Comparison of ENCODE assay signal across 12 cellular contexts in the genomic region with DNA sequence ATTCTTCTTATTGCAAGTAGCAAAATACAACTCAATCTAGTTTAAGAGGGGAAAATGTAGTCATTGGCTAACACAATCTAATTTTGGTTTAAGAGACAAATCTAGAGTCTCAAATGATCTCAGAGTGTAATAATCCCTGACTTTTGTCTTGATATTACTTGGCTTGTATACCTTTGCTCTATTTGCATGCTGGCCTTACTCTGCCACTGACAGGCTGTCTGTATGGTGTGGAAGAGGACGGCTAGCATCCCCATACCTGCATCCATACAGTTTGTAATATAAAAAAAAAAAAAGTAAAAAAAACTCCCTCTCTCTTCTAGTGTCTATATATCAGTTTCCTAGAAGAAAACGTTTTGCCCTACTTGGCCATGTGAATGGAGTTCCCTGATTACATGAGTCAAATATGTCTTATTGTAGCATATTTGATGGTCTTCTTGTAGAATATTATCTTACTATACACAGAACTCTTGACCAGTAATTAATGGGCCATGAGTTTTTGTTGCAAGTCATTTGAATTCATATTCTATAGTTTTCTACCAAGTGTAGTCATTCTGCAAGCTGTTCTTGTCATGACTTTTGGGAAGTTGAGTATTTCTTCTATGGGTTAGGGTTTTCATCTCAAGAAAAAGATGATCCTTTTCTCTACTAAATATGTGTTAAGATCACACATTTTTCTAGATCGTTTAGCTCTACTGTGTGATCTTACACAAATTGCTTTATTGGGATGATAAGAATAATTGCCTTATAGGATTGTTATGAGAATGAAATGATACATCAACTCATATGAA. TPM values are rescaled to one million over a fixed set of nuclear protein-coding genes. Genes with fewer than 3 reads are reported as not detected.
A peak's percentile ranks its signal among the peaks of the same experiment; 100 is the strongest.
DNase-seq lines count a peak whose midpoint lies in the region; ATAC-seq, FAIRE-seq and TF ChIP-seq lines count a peak whose summit lies in the region.
"Had no signal": no experiment of that assay in that cellular context is flagged by ENCODE, and none has a peak within 500 bp of the region (broad histone marks: within the 10 kb centered on the region; RNA-seq: fewer than 3 reads in every experiment).

No MANE protein-coding gene starts in this region.

- H3K18ac ChIP-seq in H1 (ENCODE audit: extremely low read depth, low read length) = no peak overlapping the region

- no peak for TF ChIP-seq EP300 in H1 (IDR thresholded peaks at IDR 0.05; ENCODE audit: borderline replicate concordance in 1 of 2, low read depth in 2 of 2, low read length in 2 of 2)
- TF ChIP-seq EP300 in SK-N-SH (IDR thresholded peaks at IDR 0.05; ENCODE audit: borderline replicate concordance in 1 of 2, low read depth in 1 of 2, low read length in 1 of 2) = no peak

- H3K27ac ChIP-seq in HUES48 (ENCODE audit: low read depth, low read length) (peak overlapping the region; percentile 23), H1 (ENCODE audit: low read depth, low read length) (no peak overlapping the region), SK-N-SH (ENCODE audit: low read depth in 2 of 2, low read length in 1 of 2) (no peak overlapping the region)
- H3K27ac ChIP-seq: SJSA1, vagina had no signal

- no peak overlapping the region for H2AK5ac ChIP-seq in H1 (ENCODE audit: low read depth, low read length)

- peak overlapping the region in 1 of 2 donors; percentile 87 for H3K27ac Mint-ChIP-seq in activated naive CD4-positive, alpha-beta T cell treated with anti-CD3 and anti-CD28 coated beads, Interleukin-2, amount 50 U/mL, for 72 hours
- no peak overlapping the region for H3K27ac Mint-ChIP-seq in stimulated activated naive B cell treated with anti-CD40 and anti-IgM and Interleukin-4, amounts not matched to agents 10 μg/mL and 1 μg/mL and 100 μg/mL, for 72 hours

- H3K14ac ChIP-seq in H1 (ENCODE audit: insufficient read length) = no peak overlapping the region

- H3K9me3 ChIP-seq in HUES48 (ENCODE audit: control insufficient read depth, insufficient read depth, low read length) = no peaks in the 10 kb centered on the region
- H3K9me3 ChIP-seq in H1 (ENCODE audit: insufficient read depth in 2 of 2, low read depth in 1 of 2, low read length in 1 of 2) = no peaks in the 10 kb centered on the region
- no peaks in the 10 kb centered on the region for H3K9me3 ChIP-seq in SK-N-SH
- H3K9me3 ChIP-seq: SJSA1, vagina had no signal

- H3K4me1 ChIP-seq in HUES48 (ENCODE audit: control insufficient read depth, insufficient read depth, low read length) = peaks cover 47% of the 10 kb centered on the region
- peaks cover 0 to 7% (median 1%) of the 10 kb centered on the region in 4 experiments; a peak in 4 of 7 replicates for H3K4me1 ChIP-seq in H1 (replicated peaks in 1 of 4; ENCODE audit: control insufficient read depth in 3 of 4, insufficient read depth in 4 of 4, low read length in 3 of 4)
- H3K4me1 ChIP-seq in SK-N-SH (ENCODE audit: control insufficient read depth in 1 of 2, insufficient read depth in 2 of 2, low read depth in 1 of 2, low read length in 1 of 2) = peaks cover 0 to 28% of the 10 kb centered on the region in 2 experiments; a peak in 3 of 4 replicates

- TF ChIP-seq CTCF in H1 (IDR thresholded peaks at IDR 0.05; ENCODE audit: control extremely low read depth in 1 of 3, insufficient read depth in 1 of 3, low read depth in 1 of 3, low read length in 3 of 3) = no peak
- TF ChIP-seq CTCF in SK-N-SH (IDR thresholded peaks at IDR 0.05) = no peak

- TF ChIP-seq RAD21 in H1 (IDR thresholded peaks at IDR 0.05 in 1 of 2, conservative IDR thresholded peaks at IDR 0.05 in 1 of 2; ENCODE audit: low read depth in 2 of 2, low read length in 2 of 2) = no peak
- TF ChIP-seq RAD21 in SK-N-SH (IDR thresholded peaks at IDR 0.05; ENCODE audit: low read length) = no peak

- no peak overlapping the region for H3K4me3 Mint-ChIP-seq in stimulated activated naive B cell treated with anti-CD40 and anti-IgM and Interleukin-4, amounts not matched to agents 10 μg/mL and 1 μg/mL and 100 μg/mL, for 72 hours

- peaks cover 14% of the 10 kb centered on the region for H3F3A ChIP-seq in SK-N-SH (replicated peaks; ENCODE audit: insufficient read depth)

- H3K4me2 ChIP-seq in H1 (ENCODE audit: insufficient read depth in 1 of 2, low read depth in 2 of 2, low read length in 2 of 2) (peak overlapping the region in 1 of 2 experiments; percentile 19; a peak in 1 of 4 replicates), SK-N-SH (no peak overlapping the region)

- H2AFZ ChIP-seq in H1 (ENCODE audit: low read length) = no peak overlapping the region
- H2AFZ ChIP-seq in SK-N-SH (ENCODE audit: low read depth) = no peak overlapping the region

- no peaks in the 10 kb centered on the region; the same call in 1 of the 2 replicates for H3K36me3 ChIP-seq in HUES48 (ENCODE audit: control insufficient read depth, insufficient read depth, low read length)
- H3K36me3 ChIP-seq in H1 (ENCODE audit: control insufficient read depth in 2 of 4, insufficient read depth in 4 of 4, low read length in 3 of 4) = no peaks in the 10 kb centered on the region
- H3K36me3 ChIP-seq in SK-N-SH (replicated peaks in 1 of 2; ENCODE audit: control insufficient read depth in 1 of 2, insufficient read depth in 2 of 2, low read length in 1 of 2) = peaks cover 0 to 10% of the 10 kb centered on the region in 2 experiments
- H3K36me3 ChIP-seq: vagina had no signal

- H3K79me2 ChIP-seq in H1 (ENCODE audit: control insufficient read depth in 1 of 2, insufficient read depth in 2 of 2, low read length in 2 of 2) (peaks cover 65 to 94% of the 10 kb centered on the region in 2 experiments), SK-N-SH (ENCODE audit: insufficient read depth) (peaks cover 100% of the 10 kb centered on the region)

- no peak overlapping the region for H3K56ac ChIP-seq in H1 (replicated peaks; ENCODE audit: insufficient read length, low read depth, low read length)

- TF ChIP-seq POLR2A in H1 (IDR thresholded peaks at IDR 0.05; ENCODE audit: control extremely low read depth in 1 of 2, low read depth in 2 of 2, low read length in 2 of 2) = no peak

- H3K4me3 ChIP-seq in HUES48 (ENCODE audit: low read depth, low read length) = no peak overlapping the region
- no peak overlapping the region for H3K4me3 ChIP-seq in H1 (ENCODE audit: extremely low read depth in 1 of 4, insufficient read depth in 2 of 4, low read depth in 3 of 4, low read length in 4 of 4)
- H3K4me3 ChIP-seq in SK-N-SH (ENCODE audit: low read depth in 2 of 2, low read length in 1 of 2) = no peak overlapping the region
- H3K4me3 ChIP-seq: lung, SJSA1, vagina had no signal

- H3K23ac ChIP-seq in H1 (ENCODE audit: insufficient read length) = no peak overlapping the region

- H4K5ac ChIP-seq in H1 (ENCODE audit: insufficient read length, low read depth, low read length) = no peak overlapping the region

- no peak overlapping the region for H4K8ac ChIP-seq in H1 (ENCODE audit: extremely low read depth, insufficient read depth, low read length)

- DNase-seq in activated naive CD4-positive, alpha-beta T cell treated with anti-CD3 and anti-CD28 coated beads, Interleukin-2, amount 50 U/mL, for 72 hours (ENCODE audit: low spot score in 2 of 2) = no peak
- no peak for DNase-seq in activated naive CD4-positive, alpha-beta T cell treated with Interleukin-2 at 50 U/mL for 16 hours
- DNase-seq in H1 (ENCODE audit: low read depth in 1 of 2, low spot score in 2 of 2) (no peak), SK-N-SH (no peak), KG1 (lab: John Stamatoyannopoulos, UW) (no peak)
- no peak for DNase-seq in stimulated activated naive B cell treated with anti-CD40 and anti-IgM and Interleukin-4, amounts not matched to agents 10 μg/mL and 1 μg/mL and 100 μg/mL, for 72 hours
- no peak for DNase-seq in stimulated activated naive CD4-positive, alpha-beta T cell treated with Interleukin-2 at 50 U/mL for 16 hours (lab: John Stamatoyannopoulos, UW)
- DNase-seq: NCI-H526 treated with DMSO at 0.1 percent for 48 hours had no signal

- WGBS in H1 (ENCODE audit: extremely low coverage in 1 of 2, insufficient coverage in 1 of 2, insufficient read length in 1 of 2, insufficient replicate concordance in 2 of 2, low coverage in 1 of 2, low lambda C conversion rate in 2 of 2, missing lambda C conversion rate in 1 of 2), 2 experiments = 58% methylated on average over 3 of the region's 3 CpGs; no CpG with 5 or more reads in 1 of the 2 experiments
- 69% methylated on average over 3 of the region's 3 CpGs for WGBS in SK-N-SH (ENCODE audit: low lambda C conversion rate)

- no peak overlapping the region for H2BK20ac ChIP-seq in H1 (ENCODE audit: low read length)

- peak; percentile 62 for FAIRE-seq in H1 (lab: Jason Lieb, UNC)

- H3K4ac ChIP-seq in H1 (replicated peaks; ENCODE audit: insufficient read length, low read depth, low read length) = no peak overlapping the region

- CTCF ChIA-PET in H1 (lab: Charles Lee; ENCODE audit: partially characterized antibody) (interaction anchor here (1.3 to 1.5 kb wide), 2 partner anchors 157 to 226 kb away, joined by 3 to 4 read pairs; no protein-coding TSS in a partner anchor), SK-N-SH (lab: Yijun Ruan, JAX) (interaction anchor here (1.1 kb wide), 1 partner anchor 1823 kb away, joined by 3 read pairs; no protein-coding TSS in a partner anchor)

- H3K9me2 ChIP-seq in SK-N-SH = no peaks in the 10 kb centered on the region

- no peaks in the 10 kb centered on the region for H3K27me3 Mint-ChIP-seq in stimulated activated naive B cell treated with anti-CD40 and anti-IgM and Interleukin-4, amounts not matched to agents 10 μg/mL and 1 μg/mL and 100 μg/mL, for 72 hours

- H2BK120ac ChIP-seq in H1 (replicated peaks; ENCODE audit: low read depth, low read length) = no peak overlapping the region

- H3K4me1 Mint-ChIP-seq in stimulated activated naive B cell treated with anti-CD40 and anti-IgM and Interleukin-4, amounts not matched to agents 10 μg/mL and 1 μg/mL and 100 μg/mL, for 72 hours = peaks cover 31 to 52% of the 10 kb centered on the region in 2 donors

- no peak overlapping the region for H2BK15ac ChIP-seq in H1 (ENCODE audit: low read length)

- ATAC-seq in activated naive CD4-positive, alpha-beta T cell treated with anti-CD3 and anti-CD28 coated beads, Interleukin-2, amount 50 U/mL, for 72 hours = peak; percentile 70 to 84
- ATAC-seq in stimulated activated naive B cell treated with anti-CD40 and anti-IgM and Interleukin-4, amounts not matched to agents 10 μg/mL and 1 μg/mL and 100 μg/mL, for 72 hours (replicated peaks) = peak; percentile 31 to 75

- no peak overlapping the region for H2BK5ac ChIP-seq in H1 (ENCODE audit: low read depth, low read length)

- peaks cover 17 to 39% of the 10 kb centered on the region in 2 donors for H3K36me3 Mint-ChIP-seq in activated naive CD4-positive, alpha-beta T cell treated with anti-CD3 and anti-CD28 coated beads, Interleukin-2, amount 50 U/mL, for 72 hours
- peaks cover 11 to 25% of the 10 kb centered on the region in 2 donors for H3K36me3 Mint-ChIP-seq in stimulated activated naive B cell treated with anti-CD40 and anti-IgM and Interleukin-4, amounts not matched to agents 10 μg/mL and 1 μg/mL and 100 μg/mL, for 72 hours

- H4K20me1 ChIP-seq in H1 (replicated peaks in 1 of 2; ENCODE audit: control insufficient read depth in 1 of 2, insufficient read depth in 2 of 2, low read length in 2 of 2) (peaks cover 19 to 27% of the 10 kb centered on the region in 2 experiments), SK-N-SH (ENCODE audit: insufficient read depth) (peaks cover 90% of the 10 kb centered on the region)

- H2BK12ac ChIP-seq in H1 (ENCODE audit: low read depth, low read length) = no peak overlapping the region

- no peak overlapping the region for H3K9ac ChIP-seq in HUES48 (ENCODE audit: low read depth, low read length)
- peak overlapping the region in 1 of 4 experiments; percentile 49; a peak in 1 of 7 replicates for H3K9ac ChIP-seq in H1 (replicated peaks in 1 of 4; ENCODE audit: extremely low read depth in 1 of 4, low read depth in 3 of 4, low read length in 3 of 4)
- H3K9ac ChIP-seq in SK-N-SH = no peak overlapping the region

- H3K23me2 ChIP-seq in H1 (ENCODE audit: low read depth, low read length) = no peaks in the 10 kb centered on the region

- POLR2A ChIA-PET in H1 (lab: Charles Lee; ENCODE audit: partially characterized antibody) = interaction anchor here (1.8 to 3.5 kb wide), 2 partner anchors 8 to 12 kb away, joined by 5 to 25 read pairs; partner anchors contain the start of gene HIF1A
- POLR2A ChIA-PET in SK-N-SH (lab: Yijun Ruan, JAX) = no interaction called here

- H3K9me3 Mint-ChIP-seq in activated naive CD4-positive, alpha-beta T cell treated with anti-CD3 and anti-CD28 coated beads, Interleukin-2, amount 50 U/mL, for 72 hours = no peaks in the 10 kb centered on the region
- H3K9me3 Mint-ChIP-seq in stimulated activated naive B cell treated with anti-CD40 and anti-IgM and Interleukin-4, amounts not matched to agents 10 μg/mL and 1 μg/mL and 100 μg/mL, for 72 hours = peaks cover 1 to 4% of the 10 kb centered on the region in 2 donors

- H3K27me3 ChIP-seq in HUES48 (ENCODE audit: control insufficient read depth, insufficient read depth, low read length) (no peaks in the 10 kb centered on the region), H1 (replicated peaks in 1 of 4; ENCODE audit: control insufficient read depth in 3 of 4, extremely low read depth in 1 of 4, insufficient read depth in 3 of 4, low read length in 3 of 4) (no peaks in the 10 kb centered on the region), SK-N-SH (ENCODE audit: insufficient read depth) (no peaks in the 10 kb centered on the region)
- H3K27me3 ChIP-seq: SJSA1, vagina had no signal

- no peaks in the 10 kb centered on the region for H3K79me1 ChIP-seq in H1 (ENCODE audit: low read depth, low read length)

- no peak overlapping the region for H4K91ac ChIP-seq in H1 (replicated peaks; ENCODE audit: insufficient read length, low read length)

RNA-seq across cellular contexts. Expression of gene HIF1A, which starts 8.2 kb away (rescaled TPM):
- 100 to 1,000 TPM; 165 to 170 TPM for total RNA-seq in activated naive CD4-positive, alpha-beta T cell treated with anti-CD3 and anti-CD28 coated beads, Interleukin-2, amount 50 U/mL, for 72 hours
- 175 and 178 TPM in 2 replicates for total RNA-seq in H1 (2021; fragmentation: NEBNext Ultra II Directional; extraction: Animal tissue kit (Norgen Biotek cat#: 25700))
- polyA plus RNA-seq in H1 (2011; rRNA removed) (37.1 and 54.8 TPM in 2 replicates), SK-N-SH (2012; rRNA removed) (18.9 and 20.8 TPM in 2 replicates)
- 75.8 TPM for polyA plus RNA-seq in H1 (2011; cell fraction: cytosol; rRNA removed)
- 47.4 TPM for polyA plus RNA-seq in H1 (2011; cell fraction: nucleus; rRNA removed)
- 83.9 to 146 TPM (median 111 TPM) in 4 replicates for polyA plus RNA-seq in H1 (2012, experiment 1 of 2)
- 6.1 TPM for polyA plus RNA-seq in H1 (2012, experiment 2 of 2)
- 162 TPM for polyA plus RNA-seq in H1 (2013, experiment 1 of 2)
- polyA plus RNA-seq in H1 (2013, experiment 2 of 2) = 156 TPM
- 95.9 and 172 TPM in 2 replicates for polyA minus RNA-seq in H1 (2011; rRNA and poly(A)+ RNA removed)
- polyA minus RNA-seq in H1 (2011; cell fraction: cytosol; rRNA and poly(A)+ RNA removed) = 145 TPM
- polyA minus RNA-seq in H1 (2011; cell fraction: nucleus; rRNA and poly(A)+ RNA removed) = 149 TPM
- polyA plus RNA-seq in SK-N-SH (2012; cell fraction: cytosol; rRNA removed) = 27.2 and 37.6 TPM in 2 replicates
- polyA plus RNA-seq in SK-N-SH (2012; cell fraction: nucleus; rRNA removed) = 23.5 and 50.4 TPM in 2 replicates

RNA-seq across cellular contexts. Expression of gene SNAPC1, which starts 58.7 kb away (rescaled TPM):
- total RNA-seq in activated naive CD4-positive, alpha-beta T cell treated with anti-CD3 and anti-CD28 coated beads, Interleukin-2, amount 50 U/mL, for 72 hours = 10 to 100 TPM; 10.5 to 11.4 TPM
- total RNA-seq in H1 (2021; fragmentation: NEBNext Ultra II Directional; extraction: Animal tissue kit (Norgen Biotek cat#: 25700)) = 9.6 and 11.1 TPM in 2 replicates
- 5.2 and 5.8 TPM in 2 replicates for polyA plus RNA-seq in H1 (2011; rRNA removed)
- polyA plus RNA-seq in H1 (2011; cell fraction: cytosol; rRNA removed) = 11.3 TPM
- 2.3 TPM for polyA plus RNA-seq in H1 (2011; cell fraction: nucleus; rRNA removed)
- 5.4 to 9.8 TPM (median 6.8 TPM) in 4 replicates for polyA plus RNA-seq in H1 (2012, experiment 1 of 2)
- 1.2 TPM for polyA plus RNA-seq in H1 (2012, experiment 2 of 2)
- polyA plus RNA-seq in H1 (2013, experiment 1 of 2) = 12.6 TPM
- 14.9 TPM for polyA plus RNA-seq in H1 (2013, experiment 2 of 2)
- polyA minus RNA-seq in H1 (2011; rRNA and poly(A)+ RNA removed) = 2.1 and 2.8 TPM in 2 replicates
- 7.6 TPM for polyA minus RNA-seq in H1 (2011; cell fraction: cytosol; rRNA and poly(A)+ RNA removed)
- 4.9 TPM for polyA minus RNA-seq in H1 (2011; cell fraction: nucleus; rRNA and poly(A)+ RNA removed)
- 3.4 and 4.6 TPM in 2 replicates for polyA plus RNA-seq in SK-N-SH (2012; rRNA removed)
- 6.0 and 9.5 TPM in 2 replicates for polyA plus RNA-seq in SK-N-SH (2012; cell fraction: cytosol; rRNA removed)
- polyA plus RNA-seq in SK-N-SH (2012; cell fraction: nucleus; rRNA removed) = 1.2 and 2.4 TPM in 2 replicates
